In genomic region chr1:14466006-14466405, GRCh38 we compare ENCODE assay signal across 24 cellular contexts.
DNase-seq lines count a peak whose midpoint lies in the region; ATAC-seq and TF ChIP-seq lines count a peak whose summit lies in the region.
"Had no signal": no experiment of that assay in that cellular context is flagged by ENCODE, and none has a peak within 500 bp of the region (broad histone marks: within the 10 kb centered on the region; RNA-seq: fewer than 3 reads in every experiment).

No MANE protein-coding gene starts in this region.

- no peaks in the 10 kb centered on the region for H3K36me3 Mint-ChIP-seq in nephron (ENCODE audit: low read depth)
- H3K36me3 Mint-ChIP-seq in CD8-positive, alpha-beta T cell: no peaks in the 10 kb centered on the region
- H3K36me3 Mint-ChIP-seq: CD8-positive, alpha-beta memory T cell had no signal

- no peaks in the 10 kb centered on the region for H3K4me1 ChIP-seq in CD8-positive, alpha-beta T cell (ENCODE audit: insufficient read depth, low read length)
- H3K4me1 ChIP-seq in breast epithelium: no peaks in the 10 kb centered on the region
- H3K4me1 ChIP-seq: HAP-1 had no signal

- H3K4me3 ChIP-seq in CD8-positive, alpha-beta T cell (ENCODE audit: low read depth, low read length): no peak overlapping the region
- H3K4me3 ChIP-seq in breast epithelium: no peak overlapping the region
- H3K4me3 ChIP-seq: HAP-1, PC-9 had no signal

- H3K27me3 ChIP-seq in CD8-positive, alpha-beta T cell (ENCODE audit: insufficient read depth, low read length): no peaks in the 10 kb centered on the region
- H3K27me3 ChIP-seq in breast epithelium: no peaks in the 10 kb centered on the region

- intact Hi-C loops in CD8-positive, alpha-beta T cell (cut with DNase I, micrococcal nuclease): no loop called here
- intact Hi-C loops in breast epithelium (cut with DNase I; ENCODE audit: low total_unique reads): no loop called here

- peaks cover 5% of the 10 kb centered on the region for H3K4me1 Mint-ChIP-seq in nephron
- H3K4me1 Mint-ChIP-seq in CD8-positive, alpha-beta T cell (ENCODE audit: low read depth): no peaks in the 10 kb centered on the region
- H3K4me1 Mint-ChIP-seq: B cell; CD8-positive, alpha-beta memory T cell had no signal

- CTCF ChIA-PET in CD8-positive, alpha-beta T cell (lab: Charles Lee): no interaction called here

- ATAC-seq in esophagus mucosa: peak; percentile 46
- no peak for ATAC-seq in CD8-positive, alpha-beta T cell
- ATAC-seq: Right ventricle myocardium inferior had no signal

- H3K36me3 ChIP-seq in CD8-positive, alpha-beta T cell (ENCODE audit: insufficient read depth, low read length): no peaks in the 10 kb centered on the region
- no peaks in the 10 kb centered on the region for H3K36me3 ChIP-seq in breast epithelium
- H3K36me3 ChIP-seq: HAP-1 had no signal

- DNase-seq in NCI-H1048 (lab: John Stamatoyannopoulos, UW) (peak; percentile 28), NCI-H510A (lab: John Stamatoyannopoulos, UW) (peak; percentile 14), HUDEP-2 (lab: John Stamatoyannopoulos, UW; ENCODE audit: unreplicated experiment in 76 of 76) (no peak), breast epithelium (ENCODE audit: low spot score in 2 of 2) (no peak)
- DNase-seq in CD8-positive, alpha-beta T cell: no peak
- no peak for DNase-seq in stimulated activated CD8-positive, alpha-beta memory T cell treated with anti-CD3 and anti-CD28 coated beads, Interleukin-4, amount 100 ng/mL, for 48 hours
- DNase-seq: CD8-positive, alpha-beta memory T cell; DMS 273 treated with DMSO at 0.1 percent for 48 hours; DND-41; GOT3; HFFc6; NCI-H1092 treated with DMSO at 0.1 percent for 48 hours; NCI-H146; NCI-H1930; NCI-H446; NCI-H774; PC-9 had no signal

- POLR2A ChIA-PET in CD8-positive, alpha-beta T cell (lab: Charles Lee): no interaction called here

- peaks cover 4% of the 10 kb centered on the region for H3K27me3 Mint-ChIP-seq in nephron (ENCODE audit: low read depth)
- peaks cover 4% of the 10 kb centered on the region for H3K27me3 Mint-ChIP-seq in CD8-positive, alpha-beta T cell (ENCODE audit: low read depth)
- H3K27me3 Mint-ChIP-seq: B cell had no signal

- peak overlapping the region; percentile 30 to 79 (median 72) for H3K27ac Mint-ChIP-seq in nephron
- H3K27ac Mint-ChIP-seq in CD8-positive, alpha-beta T cell: no peak overlapping the region
- H3K27ac Mint-ChIP-seq: B cell; CD8-positive, alpha-beta memory T cell; HFFc6 had no signal

- H3K9me3 Mint-ChIP-seq in nephron: no peaks in the 10 kb centered on the region
- H3K9me3 Mint-ChIP-seq in CD8-positive, alpha-beta T cell: no peaks in the 10 kb centered on the region
- H3K9me3 Mint-ChIP-seq: CD8-positive, alpha-beta memory T cell had no signal

- H3K4me3 Mint-ChIP-seq in nephron: no peak overlapping the region
- no peak overlapping the region for H3K4me3 Mint-ChIP-seq in CD8-positive, alpha-beta T cell
- H3K4me3 Mint-ChIP-seq: B cell; CD8-positive, alpha-beta memory T cell; HFFc6 had no signal

- TF ChIP-seq CTCF in nephron (IDR thresholded peaks at IDR 0.05; ENCODE audit: unreplicated experiment in 3 of 3) (no peak), breast epithelium (IDR thresholded peaks at IDR 0.05) (no peak)
- no peak for TF ChIP-seq CTCF in CD8-positive, alpha-beta T cell (IDR thresholded peaks at IDR 0.05)

- no peaks in the 10 kb centered on the region for H3K9me3 ChIP-seq in CD8-positive, alpha-beta T cell (ENCODE audit: low read length)
- no peaks in the 10 kb centered on the region for H3K9me3 ChIP-seq in breast epithelium
- H3K9me3 ChIP-seq: HAP-1 had no signal

- TF ChIP-seq POLR2A in breast epithelium (IDR thresholded peaks at IDR 0.05): no peak

- no peak overlapping the region for H3K27ac ChIP-seq in CD8-positive, alpha-beta T cell (ENCODE audit: low read depth, low read length)
- H3K27ac ChIP-seq in breast epithelium: no peak overlapping the region
- H3K27ac ChIP-seq: C4-2B, HL-60, PC-9 had no signal

Comparison
In these comparisons a context has a peak if more than half of its experiments do, and no peak if none do; other contexts are left out.
1. DNase-seq: peak in NCI-H1048 (single experiment) and NCI-H510A (single experiment); none in HUDEP-2 (0 of 76), CD8-positive, alpha-beta T cell (0 of 7), breast epithelium (0 of 2) and stimulated activated CD8-positive, alpha-beta memory T cell treated with anti-CD3 and anti-CD28 coated beads, Interleukin-4, amount 100 ng/mL, for 48 hours (single experiment).